In the genomic region with DNA sequence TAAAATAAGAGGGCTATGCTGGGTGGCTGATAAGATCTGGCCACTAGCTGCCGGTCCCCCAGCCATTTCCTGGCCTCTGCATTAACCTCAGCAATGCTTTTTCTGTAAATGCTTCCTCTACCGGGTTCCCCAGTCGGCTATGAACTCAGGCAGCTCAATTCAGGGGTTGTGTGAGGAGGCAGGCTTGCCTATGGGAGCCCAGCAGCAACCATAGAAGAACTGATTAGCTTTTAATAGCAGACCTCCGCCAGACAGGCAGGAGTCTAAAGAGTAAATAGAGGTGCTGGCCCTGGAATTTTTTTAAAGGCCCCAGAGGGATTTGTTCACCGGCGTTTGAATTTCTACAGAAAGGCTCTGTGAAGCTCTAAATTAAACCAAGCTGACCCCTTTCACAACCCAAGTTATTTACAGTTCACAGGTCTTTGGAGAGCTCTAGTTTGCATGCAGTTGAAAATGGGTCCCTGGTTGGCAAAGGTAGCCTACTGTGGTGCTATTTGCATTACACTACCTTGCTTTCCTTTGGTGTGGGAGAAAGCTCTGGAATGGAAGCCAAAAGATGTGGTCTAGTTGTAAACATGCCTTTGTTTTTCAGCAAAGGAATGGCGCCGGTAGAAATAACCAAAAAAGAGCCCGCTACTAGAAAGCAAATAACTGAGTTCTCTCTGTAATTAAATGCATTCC, we compare ENCODE assay signal across 2 cellular contexts.
TF ChIP-seq lines count a peak whose summit lies in the region.

No MANE protein-coding gene starts in this region.

TF ChIP-seq in SK-N-SH treated with all-trans-retinoic acid at 6 μM for 48 hours, 23 proteins besides CTCF, POLR2A, EP300 and RAD21 (continued from another document):
- TF ChIP-seq, protein P1, sequence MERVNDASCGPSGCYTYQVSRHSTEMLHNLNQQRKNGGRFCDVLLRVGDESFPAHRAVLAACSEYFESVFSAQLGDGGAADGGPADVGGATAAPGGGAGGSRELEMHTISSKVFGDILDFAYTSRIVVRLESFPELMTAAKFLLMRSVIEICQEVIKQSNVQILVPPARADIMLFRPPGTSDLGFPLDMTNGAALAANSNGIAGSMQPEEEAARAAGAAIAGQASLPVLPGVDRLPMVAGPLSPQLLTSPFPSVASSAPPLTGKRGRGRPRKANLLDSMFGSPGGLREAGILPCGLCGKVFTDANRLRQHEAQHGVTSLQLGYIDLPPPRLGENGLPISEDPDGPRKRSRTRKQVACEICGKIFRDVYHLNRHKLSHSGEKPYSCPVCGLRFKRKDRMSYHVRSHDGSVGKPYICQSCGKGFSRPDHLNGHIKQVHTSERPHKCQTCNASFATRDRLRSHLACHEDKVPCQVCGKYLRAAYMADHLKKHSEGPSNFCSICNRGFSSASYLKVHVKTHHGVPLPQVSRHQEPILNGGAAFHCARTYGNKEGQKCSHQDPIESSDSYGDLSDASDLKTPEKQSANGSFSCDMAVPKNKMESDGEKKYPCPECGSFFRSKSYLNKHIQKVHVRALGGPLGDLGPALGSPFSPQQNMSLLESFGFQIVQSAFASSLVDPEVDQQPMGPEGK (CRISPR knock-in tag; IDR thresholded peaks at IDR 0.05; ENCODE audit: borderline replicate concordance): no peak
- TF ChIP-seq SNAI2 (CRISPR knock-in tag; IDR thresholded peaks at IDR 0.05): no peak
- TF ChIP-seq ISL1 (CRISPR knock-in tag; IDR thresholded peaks at IDR 0.05): no peak
- TF ChIP-seq ZC3H10 (CRISPR knock-in tag; IDR thresholded peaks at IDR 0.05): no peak
- TF ChIP-seq, protein P2, sequence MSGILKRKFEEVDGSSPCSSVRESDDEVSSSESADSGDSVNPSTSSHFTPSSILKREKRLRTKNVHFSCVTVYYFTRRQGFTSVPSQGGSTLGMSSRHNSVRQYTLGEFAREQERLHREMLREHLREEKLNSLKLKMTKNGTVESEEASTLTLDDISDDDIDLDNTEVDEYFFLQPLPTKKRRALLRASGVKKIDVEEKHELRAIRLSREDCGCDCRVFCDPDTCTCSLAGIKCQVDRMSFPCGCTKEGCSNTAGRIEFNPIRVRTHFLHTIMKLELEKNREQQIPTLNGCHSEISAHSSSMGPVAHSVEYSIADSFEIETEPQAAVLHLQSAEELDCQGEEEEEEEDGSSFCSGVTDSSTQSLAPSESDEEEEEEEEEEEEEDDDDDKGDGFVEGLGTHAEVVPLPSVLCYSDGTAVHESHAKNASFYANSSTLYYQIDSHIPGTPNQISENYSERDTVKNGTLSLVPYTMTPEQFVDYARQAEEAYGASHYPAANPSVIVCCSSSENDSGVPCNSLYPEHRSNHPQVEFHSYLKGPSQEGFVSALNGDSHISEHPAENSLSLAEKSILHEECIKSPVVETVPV (CRISPR knock-in tag; IDR thresholded peaks at IDR 0.05): no peak
- TF ChIP-seq ESRRG (CRISPR knock-in tag; IDR thresholded peaks at IDR 0.05): no peak
- TF ChIP-seq ARNTL (CRISPR knock-in tag; IDR thresholded peaks at IDR 0.05; ENCODE audit: borderline replicate concordance, low read depth): no peak
- no peak for TF ChIP-seq OSR1 (CRISPR knock-in tag; IDR thresholded peaks at IDR 0.05)
- no peak for TF ChIP-seq ZNF565 (CRISPR knock-in tag; conservative IDR thresholded peaks at IDR 0.05; ENCODE audit: low read depth)
- TF ChIP-seq ZNF8 (CRISPR knock-in tag; IDR thresholded peaks at IDR 0.05): no peak
- TF ChIP-seq TCF4 (CRISPR knock-in tag; IDR thresholded peaks at IDR 0.05; ENCODE audit: borderline replicate concordance): no peak
- TF ChIP-seq ZFP30 (CRISPR knock-in tag; IDR thresholded peaks at IDR 0.05): no peak
- TF ChIP-seq TOX (CRISPR knock-in tag; IDR thresholded peaks at IDR 0.05; ENCODE audit: borderline replicate concordance): no peak
TF ChIP-seq in SK-N-SH treated with all-trans-retinoic acid at 6 μM for 48 hours: peak in this region for 0.

TF ChIP-seq in WTC11, 78 proteins besides CTCF, POLR2A, EP300 and RAD21 (continued from another document and continues in another):
- TF ChIP-seq, protein P3, sequence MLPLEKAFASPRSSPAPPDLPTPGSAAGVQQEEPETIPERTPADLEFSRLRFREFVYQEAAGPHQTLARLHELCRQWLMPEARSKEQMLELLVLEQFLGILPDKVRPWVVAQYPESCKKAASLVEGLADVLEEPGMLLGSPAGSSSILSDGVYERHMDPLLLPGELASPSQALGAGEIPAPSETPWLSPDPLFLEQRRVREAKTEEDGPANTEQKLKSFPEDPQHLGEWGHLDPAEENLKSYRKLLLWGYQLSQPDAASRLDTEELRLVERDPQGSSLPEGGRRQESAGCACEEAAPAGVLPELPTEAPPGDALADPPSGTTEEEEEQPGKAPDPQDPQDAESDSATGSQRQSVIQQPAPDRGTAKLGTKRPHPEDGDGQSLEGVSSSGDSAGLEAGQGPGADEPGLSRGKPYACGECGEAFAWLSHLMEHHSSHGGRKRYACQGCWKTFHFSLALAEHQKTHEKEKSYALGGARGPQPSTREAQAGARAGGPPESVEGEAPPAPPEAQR (CRISPR knock-in tag; IDR thresholded peaks at IDR 0.05): no peak
- TF ChIP-seq, protein P4, sequence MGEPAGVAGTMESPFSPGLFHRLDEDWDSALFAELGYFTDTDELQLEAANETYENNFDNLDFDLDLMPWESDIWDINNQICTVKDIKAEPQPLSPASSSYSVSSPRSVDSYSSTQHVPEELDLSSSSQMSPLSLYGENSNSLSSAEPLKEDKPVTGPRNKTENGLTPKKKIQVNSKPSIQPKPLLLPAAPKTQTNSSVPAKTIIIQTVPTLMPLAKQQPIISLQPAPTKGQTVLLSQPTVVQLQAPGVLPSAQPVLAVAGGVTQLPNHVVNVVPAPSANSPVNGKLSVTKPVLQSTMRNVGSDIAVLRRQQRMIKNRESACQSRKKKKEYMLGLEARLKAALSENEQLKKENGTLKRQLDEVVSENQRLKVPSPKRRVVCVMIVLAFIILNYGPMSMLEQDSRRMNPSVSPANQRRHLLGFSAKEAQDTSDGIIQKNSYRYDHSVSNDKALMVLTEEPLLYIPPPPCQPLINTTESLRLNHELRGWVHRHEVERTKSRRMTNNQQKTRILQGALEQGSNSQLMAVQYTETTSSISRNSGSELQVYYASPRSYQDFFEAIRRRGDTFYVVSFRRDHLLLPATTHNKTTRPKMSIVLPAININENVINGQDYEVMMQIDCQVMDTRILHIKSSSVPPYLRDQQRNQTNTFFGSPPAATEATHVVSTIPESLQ (CRISPR knock-in tag; IDR thresholded peaks at IDR 0.05): no peak
- TF ChIP-seq ETV6 (CRISPR knock-in tag; IDR thresholded peaks at IDR 0.05) (peak; percentile 46), NFATC4 (CRISPR knock-in tag; IDR thresholded peaks at IDR 0.05) (no peak), OVOL2 (CRISPR knock-in tag; IDR thresholded peaks at IDR 0.05; ENCODE audit: borderline replicate concordance) (no peak), ATF1 (CRISPR knock-in tag; IDR thresholded peaks at IDR 0.05) (no peak), PRRX2 (CRISPR knock-in tag; IDR thresholded peaks at IDR 0.05) (no peak), IRF2 (CRISPR knock-in tag; IDR thresholded peaks at IDR 0.05; ENCODE audit: borderline replicate concordance, low read depth) (no peak), TEAD1 (CRISPR knock-in tag; IDR thresholded peaks at IDR 0.05) (peak; percentile 63; the same call in 1 of the 2 replicates), NR3C1 (CRISPR knock-in tag; conservative IDR thresholded peaks at IDR 0.05; ENCODE audit: low read depth) (no peak), TEAD4 (CRISPR knock-in tag; IDR thresholded peaks at IDR 0.05) (no peak), ZBTB21 (CRISPR knock-in tag; IDR thresholded peaks at IDR 0.05; ENCODE audit: borderline replicate concordance) (no peak), ZNF138 (CRISPR knock-in tag; conservative IDR thresholded peaks at IDR 0.05) (no peak), MYBL2 (CRISPR knock-in tag; IDR thresholded peaks at IDR 0.05) (no peak), ZNF219 (CRISPR knock-in tag; IDR thresholded peaks at IDR 0.05; ENCODE audit: borderline replicate concordance) (no peak)
- TF ChIP-seq, protein P5, sequence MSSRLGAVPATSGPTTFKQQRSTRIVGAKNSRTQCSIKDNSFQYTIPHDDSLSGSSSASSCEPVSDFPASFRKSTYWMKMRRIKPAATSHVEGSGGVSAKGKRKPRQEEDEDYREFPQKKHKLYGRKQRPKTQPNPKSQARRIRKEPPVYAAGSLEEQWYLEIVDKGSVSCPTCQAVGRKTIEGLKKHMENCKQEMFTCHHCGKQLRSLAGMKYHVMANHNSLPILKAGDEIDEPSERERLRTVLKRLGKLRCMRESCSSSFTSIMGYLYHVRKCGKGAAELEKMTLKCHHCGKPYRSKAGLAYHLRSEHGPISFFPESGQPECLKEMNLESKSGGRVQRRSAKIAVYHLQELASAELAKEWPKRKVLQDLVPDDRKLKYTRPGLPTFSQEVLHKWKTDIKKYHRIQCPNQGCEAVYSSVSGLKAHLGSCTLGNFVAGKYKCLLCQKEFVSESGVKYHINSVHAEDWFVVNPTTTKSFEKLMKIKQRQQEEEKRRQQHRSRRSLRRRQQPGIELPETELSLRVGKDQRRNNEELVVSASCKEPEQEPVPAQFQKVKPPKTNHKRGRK (CRISPR knock-in tag; IDR thresholded peaks at IDR 0.05; ENCODE audit: borderline replicate concordance): no peak
- TF ChIP-seq, protein P6, sequence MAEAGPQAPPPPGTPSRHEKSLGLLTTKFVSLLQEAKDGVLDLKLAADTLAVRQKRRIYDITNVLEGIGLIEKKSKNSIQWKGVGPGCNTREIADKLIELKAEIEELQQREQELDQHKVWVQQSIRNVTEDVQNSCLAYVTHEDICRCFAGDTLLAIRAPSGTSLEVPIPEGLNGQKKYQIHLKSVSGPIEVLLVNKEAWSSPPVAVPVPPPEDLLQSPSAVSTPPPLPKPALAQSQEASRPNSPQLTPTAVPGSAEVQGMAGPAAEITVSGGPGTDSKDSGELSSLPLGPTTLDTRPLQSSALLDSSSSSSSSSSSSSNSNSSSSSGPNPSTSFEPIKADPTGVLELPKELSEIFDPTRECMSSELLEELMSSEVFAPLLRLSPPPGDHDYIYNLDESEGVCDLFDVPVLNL (CRISPR knock-in tag; IDR thresholded peaks at IDR 0.05; ENCODE audit: borderline replicate concordance, low read depth): no peak
- TF ChIP-seq, protein P7, sequence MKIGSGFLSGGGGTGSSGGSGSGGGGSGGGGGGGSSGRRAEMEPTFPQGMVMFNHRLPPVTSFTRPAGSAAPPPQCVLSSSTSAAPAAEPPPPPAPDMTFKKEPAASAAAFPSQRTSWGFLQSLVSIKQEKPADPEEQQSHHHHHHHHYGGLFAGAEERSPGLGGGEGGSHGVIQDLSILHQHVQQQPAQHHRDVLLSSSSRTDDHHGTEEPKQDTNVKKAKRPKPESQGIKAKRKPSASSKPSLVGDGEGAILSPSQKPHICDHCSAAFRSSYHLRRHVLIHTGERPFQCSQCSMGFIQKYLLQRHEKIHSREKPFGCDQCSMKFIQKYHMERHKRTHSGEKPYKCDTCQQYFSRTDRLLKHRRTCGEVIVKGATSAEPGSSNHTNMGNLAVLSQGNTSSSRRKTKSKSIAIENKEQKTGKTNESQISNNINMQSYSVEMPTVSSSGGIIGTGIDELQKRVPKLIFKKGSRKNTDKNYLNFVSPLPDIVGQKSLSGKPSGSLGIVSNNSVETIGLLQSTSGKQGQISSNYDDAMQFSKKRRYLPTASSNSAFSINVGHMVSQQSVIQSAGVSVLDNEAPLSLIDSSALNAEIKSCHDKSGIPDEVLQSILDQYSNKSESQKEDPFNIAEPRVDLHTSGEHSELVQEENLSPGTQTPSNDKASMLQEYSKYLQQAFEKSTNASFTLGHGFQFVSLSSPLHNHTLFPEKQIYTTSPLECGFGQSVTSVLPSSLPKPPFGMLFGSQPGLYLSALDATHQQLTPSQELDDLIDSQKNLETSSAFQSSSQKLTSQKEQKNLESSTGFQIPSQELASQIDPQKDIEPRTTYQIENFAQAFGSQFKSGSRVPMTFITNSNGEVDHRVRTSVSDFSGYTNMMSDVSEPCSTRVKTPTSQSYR (CRISPR knock-in tag; IDR thresholded peaks at IDR 0.05): no peak
- TF ChIP-seq, protein P8, sequence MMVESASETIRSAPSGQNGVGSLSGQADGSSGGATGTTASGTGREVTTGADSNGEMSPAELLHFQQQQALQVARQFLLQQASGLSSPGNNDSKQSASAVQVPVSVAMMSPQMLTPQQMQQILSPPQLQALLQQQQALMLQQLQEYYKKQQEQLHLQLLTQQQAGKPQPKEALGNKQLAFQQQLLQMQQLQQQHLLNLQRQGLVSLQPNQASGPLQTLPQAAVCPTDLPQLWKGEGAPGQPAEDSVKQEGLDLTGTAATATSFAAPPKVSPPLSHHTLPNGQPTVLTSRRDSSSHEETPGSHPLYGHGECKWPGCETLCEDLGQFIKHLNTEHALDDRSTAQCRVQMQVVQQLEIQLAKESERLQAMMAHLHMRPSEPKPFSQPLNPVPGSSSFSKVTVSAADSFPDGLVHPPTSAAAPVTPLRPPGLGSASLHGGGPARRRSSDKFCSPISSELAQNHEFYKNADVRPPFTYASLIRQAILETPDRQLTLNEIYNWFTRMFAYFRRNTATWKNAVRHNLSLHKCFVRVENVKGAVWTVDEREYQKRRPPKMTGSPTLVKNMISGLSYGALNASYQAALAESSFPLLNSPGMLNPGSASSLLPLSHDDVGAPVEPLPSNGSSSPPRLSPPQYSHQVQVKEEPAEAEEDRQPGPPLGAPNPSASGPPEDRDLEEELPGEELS (CRISPR knock-in tag; IDR thresholded peaks at IDR 0.05): peak; percentile 85; the same call in 1 of the 2 replicates
- TF ChIP-seq, protein P9, sequence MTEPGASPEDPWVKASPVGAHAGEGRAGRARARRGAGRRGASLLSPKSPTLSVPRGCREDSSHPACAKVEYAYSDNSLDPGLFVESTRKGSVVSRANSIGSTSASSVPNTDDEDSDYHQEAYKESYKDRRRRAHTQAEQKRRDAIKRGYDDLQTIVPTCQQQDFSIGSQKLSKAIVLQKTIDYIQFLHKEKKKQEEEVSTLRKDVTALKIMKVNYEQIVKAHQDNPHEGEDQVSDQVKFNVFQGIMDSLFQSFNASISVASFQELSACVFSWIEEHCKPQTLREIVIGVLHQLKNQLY (CRISPR knock-in tag; IDR thresholded peaks at IDR 0.05): no peak
- TF ChIP-seq, protein P10, sequence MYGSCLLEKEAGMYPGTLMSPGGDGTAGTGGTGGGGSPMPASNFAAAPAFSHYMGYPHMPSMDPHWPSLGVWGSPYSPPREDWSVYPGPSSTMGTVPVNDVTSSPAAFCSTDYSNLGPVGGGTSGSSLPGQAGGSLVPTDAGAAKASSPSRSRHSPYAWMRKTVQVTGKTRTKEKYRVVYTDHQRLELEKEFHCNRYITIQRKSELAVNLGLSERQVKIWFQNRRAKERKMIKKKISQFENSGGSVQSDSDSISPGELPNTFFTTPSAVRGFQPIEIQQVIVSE (CRISPR knock-in tag; IDR thresholded peaks at IDR 0.05; ENCODE audit: borderline replicate concordance): no peak
- TF ChIP-seq, protein P11, sequence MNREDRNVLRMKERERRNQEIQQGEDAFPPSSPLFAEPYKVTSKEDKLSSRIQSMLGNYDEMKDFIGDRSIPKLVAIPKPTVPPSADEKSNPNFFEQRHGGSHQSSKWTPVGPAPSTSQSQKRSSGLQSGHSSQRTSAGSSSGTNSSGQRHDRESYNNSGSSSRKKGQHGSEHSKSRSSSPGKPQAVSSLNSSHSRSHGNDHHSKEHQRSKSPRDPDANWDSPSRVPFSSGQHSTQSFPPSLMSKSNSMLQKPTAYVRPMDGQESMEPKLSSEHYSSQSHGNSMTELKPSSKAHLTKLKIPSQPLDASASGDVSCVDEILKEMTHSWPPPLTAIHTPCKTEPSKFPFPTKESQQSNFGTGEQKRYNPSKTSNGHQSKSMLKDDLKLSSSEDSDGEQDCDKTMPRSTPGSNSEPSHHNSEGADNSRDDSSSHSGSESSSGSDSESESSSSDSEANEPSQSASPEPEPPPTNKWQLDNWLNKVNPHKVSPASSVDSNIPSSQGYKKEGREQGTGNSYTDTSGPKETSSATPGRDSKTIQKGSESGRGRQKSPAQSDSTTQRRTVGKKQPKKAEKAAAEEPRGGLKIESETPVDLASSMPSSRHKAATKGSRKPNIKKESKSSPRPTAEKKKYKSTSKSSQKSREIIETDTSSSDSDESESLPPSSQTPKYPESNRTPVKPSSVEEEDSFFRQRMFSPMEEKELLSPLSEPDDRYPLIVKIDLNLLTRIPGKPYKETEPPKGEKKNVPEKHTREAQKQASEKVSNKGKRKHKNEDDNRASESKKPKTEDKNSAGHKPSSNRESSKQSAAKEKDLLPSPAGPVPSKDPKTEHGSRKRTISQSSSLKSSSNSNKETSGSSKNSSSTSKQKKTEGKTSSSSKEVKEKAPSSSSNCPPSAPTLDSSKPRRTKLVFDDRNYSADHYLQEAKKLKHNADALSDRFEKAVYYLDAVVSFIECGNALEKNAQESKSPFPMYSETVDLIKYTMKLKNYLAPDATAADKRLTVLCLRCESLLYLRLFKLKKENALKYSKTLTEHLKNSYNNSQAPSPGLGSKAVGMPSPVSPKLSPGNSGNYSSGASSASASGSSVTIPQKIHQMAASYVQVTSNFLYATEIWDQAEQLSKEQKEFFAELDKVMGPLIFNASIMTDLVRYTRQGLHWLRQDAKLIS (CRISPR knock-in tag; IDR thresholded peaks at IDR 0.05; ENCODE audit: borderline replicate concordance): no peak
